Comparison of ENCODE assay signal across 6 cellular contexts in the genomic region with DNA sequence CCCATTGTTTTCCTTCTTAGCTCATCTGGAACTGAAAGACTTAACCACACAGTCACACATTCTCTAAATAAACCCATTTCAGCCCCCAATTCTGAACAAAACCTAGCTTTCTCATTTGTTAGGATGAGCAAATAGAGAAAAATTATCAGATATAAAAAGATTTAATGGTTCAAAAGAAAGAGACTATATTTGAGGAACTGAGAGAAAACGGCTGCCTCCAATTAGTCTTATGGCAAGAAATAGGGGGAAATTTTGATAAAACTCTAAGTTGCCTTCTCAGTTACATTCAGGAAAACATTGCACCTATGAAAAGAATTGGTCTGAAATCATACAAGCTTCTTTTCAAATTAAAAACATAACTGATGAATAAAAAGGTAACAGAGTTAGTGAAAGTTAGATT.
"Had no signal": no experiment of that assay in that cellular context is flagged by ENCODE, and none has a peak within 500 bp of the region (broad histone marks: within the 10 kb centered on the region; RNA-seq: fewer than 3 reads in every experiment).

No MANE protein-coding gene starts in this region.

- FAIRE-seq: G401.6, GM12892, GM18507, GM19239 had no signal

- DNase-seq: GDM1, GF-D8 had no signal
